In genomic region chr15:89673162-89673506, GRCh38 we compare ENCODE assay signal across 8 cellular contexts. TPM values are rescaled to one million over a fixed set of nuclear protein-coding genes. Genes with fewer than 3 reads are reported as not detected.
DNase-seq lines count a peak whose midpoint lies in the region; ATAC-seq and TF ChIP-seq lines count a peak whose summit lies in the region.

No MANE protein-coding gene starts in this region.

- no peak overlapping the region for H3K4me2 ChIP-seq in SU-DHL-6 (ENCODE audit: low read depth, low read length, poor library complexity, severe bottlenecking)

- TF ChIP-seq CTCF in BJ (IDR thresholded peaks at IDR 0.05; ENCODE audit: insufficient read depth, low read depth, low read length) (peak; percentile 29), SU-DHL-6 (IDR thresholded peaks at IDR 0.05; ENCODE audit: insufficient read depth, low read length, poor library complexity, severe bottlenecking) (peak; percentile 31)

- no peaks in the 10 kb centered on the region for H3K9me2 ChIP-seq in SU-DHL-6 (replicated peaks; ENCODE audit: insufficient read depth, low read length)

- POLR2A ChIA-PET in BJ (lab: Charles Lee), result no interaction called here

- H3K4me3 ChIP-seq in BJ (ENCODE audit: low read depth, low read length) (no peak overlapping the region), SU-DHL-6 (ENCODE audit: insufficient read depth, low read length, poor library complexity, severe bottlenecking) (no peak overlapping the region)

- no peak overlapping the region for H3K27ac ChIP-seq in SU-DHL-6 (ENCODE audit: low read depth, low read length)

- CTCF ChIA-PET in BJ (lab: Yijun Ruan, JAX), result interaction anchor here (1.1 to 1.9 kb wide), 5 partner anchors 11 to 62 kb away, joined by 3 to 5 read pairs (median 4); no protein-coding TSS in a partner anchor

- no peaks in the 10 kb centered on the region for H3K79me2 ChIP-seq in SU-DHL-6 (ENCODE audit: insufficient read depth, low read length)

- H3K36me3 ChIP-seq in BJ (ENCODE audit: control insufficient read depth, insufficient read depth, low read length) (no peaks in the 10 kb centered on the region), SU-DHL-6 (ENCODE audit: low read length) (no peaks in the 10 kb centered on the region)

- H3K9me3 ChIP-seq in SU-DHL-6 (ENCODE audit: insufficient read depth, low read length), result no peaks in the 10 kb centered on the region

- no peak overlapping the region for H3K9ac ChIP-seq in SU-DHL-6 (ENCODE audit: low read length)

- DNase-seq in BJ (ENCODE audit: low read depth) (no peak), iris pigment epithelial cell (ENCODE audit: low read depth) (peak; percentile 31), hippocampal formation (lab: John Stamatoyannopoulos, UW) (no peak), pons (ENCODE audit: low spot score) (no peak), A172 (ENCODE audit: low spot score) (no peak)

- ATAC-seq in GM18502 (IDR thresholded peaks at IDR 0.05; ENCODE audit: poor library complexity, unreplicated experiment) (peak; percentile 56), GM21360 (IDR thresholded peaks at IDR 0.05; ENCODE audit: unreplicated experiment) (no peak)

- no peaks in the 10 kb centered on the region for H3K27me3 ChIP-seq in BJ (ENCODE audit: control insufficient read depth, insufficient read depth, low read length)
- 0 out of 2 replicates have a peak, but pooled peaks cover 4% of the 10 kb centered on the region for H3K27me3 ChIP-seq in SU-DHL-6 (ENCODE audit: low read length)

- no peaks in the 10 kb centered on the region for H3F3A ChIP-seq in SU-DHL-6 (ENCODE audit: insufficient read depth)

- H4K20me1 ChIP-seq in SU-DHL-6 (ENCODE audit: low read depth, low read length), result no peaks in the 10 kb centered on the region

- H2AFZ ChIP-seq in SU-DHL-6 (ENCODE audit: low read depth, low read length, severe bottlenecking), result no peak overlapping the region

RNA-seq across cellular contexts. Expression of gene PLIN1, which starts 6.0 kb away (rescaled TPM):
- polyA plus RNA-seq in BJ (2011; rRNA removed), result 0.06 and 0.07 TPM in 2 replicates
- not detected in 2 replicates for polyA minus RNA-seq in BJ (2011; rRNA and poly(A)+ RNA removed)
- total RNA-seq in A172 (2014; rRNA removed; shearing (Covaris generic)), result not detected in 2 replicates

RNA-seq across cellular contexts. Expression of gene PEX11A, which starts 17.4 kb away (rescaled TPM):
- polyA plus RNA-seq in BJ (2011; rRNA removed), result 8.5 and 8.9 TPM in 2 replicates
- 3.7 and 5.1 TPM in 2 replicates for polyA minus RNA-seq in BJ (2011; rRNA and poly(A)+ RNA removed)
- total RNA-seq in A172 (2014; rRNA removed; shearing (Covaris generic)), result 6.3 and 7.2 TPM in 2 replicates

RNA-seq across cellular contexts. Expression of gene WDR93, which starts 17.5 kb away (rescaled TPM):
- polyA plus RNA-seq in BJ (2011; rRNA removed), result 0.15 and 0.17 TPM in 2 replicates
- not detected in 2 replicates for polyA minus RNA-seq in BJ (2011; rRNA and poly(A)+ RNA removed)
- 0.17 TPM in 1 of 2 replicates, not detected in the other for total RNA-seq in A172 (2014; rRNA removed; shearing (Covaris generic))

RNA-seq across cellular contexts. Expression of gene KIF7, which starts 17.9 kb away (rescaled TPM):
- 5.4 and 7.5 TPM in 2 replicates for polyA plus RNA-seq in BJ (2011; rRNA removed)
- 3.3 and 4.5 TPM in 2 replicates for polyA minus RNA-seq in BJ (2011; rRNA and poly(A)+ RNA removed)
- 0.88 and 1.3 TPM in 2 replicates for total RNA-seq in A172 (2014; rRNA removed; shearing (Covaris generic))
